In genomic region chr1:22326372-22326915, GRCh38 we compare ENCODE assay signal across 1 cellular context.
TF ChIP-seq lines count a peak whose summit lies in the region.

No MANE protein-coding gene starts in this region.

TF ChIP-seq in endothelial cell of umbilical vein, 7 proteins besides CTCF, POLR2A, EP300 and RAD21 (continued from another document):
- TF ChIP-seq POLR2AphosphoS5 (IDR thresholded peaks at IDR 0.05; ENCODE audit: insufficient read depth, low read depth, low read length) (no peak), GATA2 (IDR thresholded peaks at IDR 0.05; ENCODE audit: insufficient read depth, insufficient read length, low read depth, low read length) (no peak), FOS (IDR thresholded peaks at IDR 0.05; ENCODE audit: borderline replicate concordance, insufficient read depth, low read length) (no peak), EZH2 (IDR thresholded peaks at IDR 0.05; ENCODE audit: borderline replicate concordance, low read depth, low read length, severe bottlenecking) (no peak)
TF ChIP-seq in endothelial cell of umbilical vein: peak in this region for 0.
